In the genomic region with DNA sequence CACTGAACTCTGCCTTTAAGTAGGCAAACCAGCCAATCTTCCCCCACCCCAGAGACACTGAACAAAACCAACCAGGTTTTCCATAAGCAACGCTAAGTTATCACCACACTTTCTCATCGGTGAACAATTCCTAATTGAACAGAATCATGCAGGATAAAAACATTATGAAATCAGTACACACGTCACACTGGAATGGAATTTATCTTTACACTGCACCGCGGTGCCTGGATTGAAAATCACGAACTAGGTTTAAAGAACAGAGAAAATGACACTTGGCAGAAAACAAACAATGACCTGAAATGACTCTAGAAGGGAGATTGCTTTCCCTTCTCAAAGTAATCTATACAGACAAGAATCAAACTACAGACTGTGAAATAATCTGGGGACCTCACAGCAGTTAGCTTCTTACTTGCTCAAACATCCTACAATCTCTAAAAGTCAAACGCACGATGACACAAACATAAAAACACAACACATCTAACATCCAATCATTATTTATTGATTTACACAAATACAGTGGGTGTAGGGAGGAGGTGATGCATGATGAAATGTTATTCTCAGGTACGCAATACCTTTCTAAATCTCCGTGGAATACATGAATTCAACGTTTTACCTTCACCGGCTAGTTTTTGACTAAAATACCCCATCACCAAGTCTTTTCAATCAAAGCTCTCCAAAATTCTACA, we compare ENCODE assay signal across 8 cellular contexts. TPM values are rescaled to one million over a fixed set of nuclear protein-coding genes. Genes with fewer than 3 reads are reported as not detected.
DNase-seq lines count a peak whose midpoint lies in the region; ATAC-seq lines count a peak whose summit lies in the region.

No MANE protein-coding gene starts in this region.

- peak overlapping the region; percentile 81 for H3K4me3 Mint-ChIP-seq in activated CD4-positive, alpha-beta T cell treated with anti-CD3 and anti-CD28 coated beads, Interleukin-2, amount 10 ng/mL, durations not matched to agents 7 days and 5 days
- H3K4me3 Mint-ChIP-seq in activated T-helper 2 cell treated with anti-CD3 and anti-CD28 coated beads, Interferon-gamma antibody, Interleukin-2, Interleukin-4, amounts not matched to agents 10 μg/mL and 5 μg/mL and 100 μg/mL, durations not matched to agents 14 hours and 24 hours and 36 hours (ENCODE audit: low read depth), result peak overlapping the region; percentile 86
- H3K4me3 Mint-ChIP-seq in stimulated activated memory B cell treated with anti-CD40 and anti-IgM and Interleukin-4, amounts not matched to agents 10 μg/mL and 1 μg/mL and 100 μg/mL, for 72 hours, result peak overlapping the region; percentile 98

- H3K4me3 ChIP-seq in iPS-18a (ENCODE audit: low read length), result peak overlapping the region; percentile 78

- no peak for ATAC-seq in stimulated activated memory B cell treated with anti-CD40 and anti-IgM and Interleukin-4, amounts not matched to agents 10 μg/mL and 1 μg/mL and 100 μg/mL, for 72 hours

- H3K9me3 ChIP-seq in iPS-18a (ENCODE audit: control insufficient read depth, low read depth, low read length), result no peaks in the 10 kb centered on the region

- H3K4me1 ChIP-seq in iPS-18a (ENCODE audit: control insufficient read depth, low read depth, low read length), result peaks cover 11% of the 10 kb centered on the region

- intact Hi-C loops in activated T-helper 2 cell treated with anti-CD3 and anti-CD28 coated beads, Interferon-gamma antibody, Interleukin-2, Interleukin-4, amounts not matched to agents 10 μg/mL and 5 μg/mL and 100 μg/mL, durations not matched to agents 14 hours and 24 hours and 36 hours (cut with micrococcal nuclease), result loop anchor here (2.0 to 5.0 kb wide), 2 partner anchors 182 to 242 kb away; no protein-coding TSS in a partner anchor

- no peak overlapping the region for H3K27ac ChIP-seq in iPS-18a (ENCODE audit: low read length)

- DNase-seq in activated CD4-positive, alpha-beta T cell treated with anti-CD3 and anti-CD28 coated beads, Interleukin-2, amount 10 ng/mL, durations not matched to agents 7 days and 5 days, result no peak
- DNase-seq in activated CD4-positive, alpha-beta T cell treated with anti-CD3 and anti-CD28 coated beads for 48 hours, result no peak
- DNase-seq in activated T-helper 2 cell treated with anti-CD3 and anti-CD28 coated beads, Interferon-gamma antibody, Interleukin-2, Interleukin-4, amounts not matched to agents 10 μg/mL and 5 μg/mL and 100 μg/mL, durations not matched to agents 14 hours and 24 hours and 36 hours (ENCODE audit: low spot score), result no peak
- no peak for DNase-seq in DMS153 (lab: John Stamatoyannopoulos, UW)
- DNase-seq in activated gamma-delta T cell treated with Interleukin-2 at 50 U/mL for 16 hours, result no peak
- no peak for DNase-seq in SKM-1 treated with dmso at 0.1 percent for 144 hours (lab: John Stamatoyannopoulos, UW; ENCODE audit: unreplicated experiment)

- peaks cover 9% of the 10 kb centered on the region for H3K27me3 ChIP-seq in iPS-18a (ENCODE audit: control insufficient read depth, insufficient read depth, low read length)

- POLR2A ChIA-PET in activated CD4-positive, alpha-beta T cell treated with anti-CD3 and anti-CD28 coated beads, Interleukin-2, amount 10 ng/mL, durations not matched to agents 7 days and 5 days (lab: Charles Lee), result no interaction called here

- H3K9ac ChIP-seq in iPS-18a (ENCODE audit: low read length), result peak overlapping the region; percentile 83

- no peak overlapping the region for H3K27ac Mint-ChIP-seq in activated CD4-positive, alpha-beta T cell treated with anti-CD3 and anti-CD28 coated beads, Interleukin-2, amount 10 ng/mL, durations not matched to agents 7 days and 5 days
- peak overlapping the region; percentile 82 for H3K27ac Mint-ChIP-seq in activated T-helper 2 cell treated with anti-CD3 and anti-CD28 coated beads, Interferon-gamma antibody, Interleukin-2, Interleukin-4, amounts not matched to agents 10 μg/mL and 5 μg/mL and 100 μg/mL, durations not matched to agents 14 hours and 24 hours and 36 hours
- H3K27ac Mint-ChIP-seq in stimulated activated memory B cell treated with anti-CD40 and anti-IgM and Interleukin-4, amounts not matched to agents 10 μg/mL and 1 μg/mL and 100 μg/mL, for 72 hours, result peak overlapping the region; percentile 94

- H3K36me3 ChIP-seq in iPS-18a (ENCODE audit: control insufficient read depth, low read depth, low read length), result no peaks in the 10 kb centered on the region

- H3K4me1 Mint-ChIP-seq in activated CD4-positive, alpha-beta T cell treated with anti-CD3 and anti-CD28 coated beads, Interleukin-2, amount 10 ng/mL, durations not matched to agents 7 days and 5 days, result peaks cover 23% of the 10 kb centered on the region
- H3K4me1 Mint-ChIP-seq in activated T-helper 2 cell treated with anti-CD3 and anti-CD28 coated beads, Interferon-gamma antibody, Interleukin-2, Interleukin-4, amounts not matched to agents 10 μg/mL and 5 μg/mL and 100 μg/mL, durations not matched to agents 14 hours and 24 hours and 36 hours (ENCODE audit: low read depth), result peaks cover 25% of the 10 kb centered on the region
- H3K4me1 Mint-ChIP-seq in stimulated activated memory B cell treated with anti-CD40 and anti-IgM and Interleukin-4, amounts not matched to agents 10 μg/mL and 1 μg/mL and 100 μg/mL, for 72 hours, result peaks cover 33% of the 10 kb centered on the region

- peaks cover 8% of the 10 kb centered on the region for H3K27me3 Mint-ChIP-seq in activated CD4-positive, alpha-beta T cell treated with anti-CD3 and anti-CD28 coated beads, Interleukin-2, amount 10 ng/mL, durations not matched to agents 7 days and 5 days
- H3K27me3 Mint-ChIP-seq in activated T-helper 2 cell treated with anti-CD3 and anti-CD28 coated beads, Interferon-gamma antibody, Interleukin-2, Interleukin-4, amounts not matched to agents 10 μg/mL and 5 μg/mL and 100 μg/mL, durations not matched to agents 14 hours and 24 hours and 36 hours (ENCODE audit: low read depth), result no peaks in the 10 kb centered on the region
- no peaks in the 10 kb centered on the region for H3K27me3 Mint-ChIP-seq in stimulated activated memory B cell treated with anti-CD40 and anti-IgM and Interleukin-4, amounts not matched to agents 10 μg/mL and 1 μg/mL and 100 μg/mL, for 72 hours

- CTCF ChIA-PET in activated CD4-positive, alpha-beta T cell treated with anti-CD3 and anti-CD28 coated beads, Interleukin-2, amount 10 ng/mL, durations not matched to agents 7 days and 5 days (lab: Charles Lee), result interaction anchor here (0.6 to 1.5 kb wide), 2 partner anchors 21 to 881 kb away, joined by 3 to 4 read pairs; no protein-coding TSS in a partner anchor

- H3K9me3 Mint-ChIP-seq in activated CD4-positive, alpha-beta T cell treated with anti-CD3 and anti-CD28 coated beads, Interleukin-2, amount 10 ng/mL, durations not matched to agents 7 days and 5 days, result no peaks in the 10 kb centered on the region
- no peaks in the 10 kb centered on the region for H3K9me3 Mint-ChIP-seq in activated T-helper 2 cell treated with anti-CD3 and anti-CD28 coated beads, Interferon-gamma antibody, Interleukin-2, Interleukin-4, amounts not matched to agents 10 μg/mL and 5 μg/mL and 100 μg/mL, durations not matched to agents 14 hours and 24 hours and 36 hours
- H3K9me3 Mint-ChIP-seq in stimulated activated memory B cell treated with anti-CD40 and anti-IgM and Interleukin-4, amounts not matched to agents 10 μg/mL and 1 μg/mL and 100 μg/mL, for 72 hours, result no peaks in the 10 kb centered on the region

- peaks cover 12% of the 10 kb centered on the region for H3K36me3 Mint-ChIP-seq in activated CD4-positive, alpha-beta T cell treated with anti-CD3 and anti-CD28 coated beads, Interleukin-2, amount 10 ng/mL, durations not matched to agents 7 days and 5 days (ENCODE audit: low read depth)
- peaks cover 40% of the 10 kb centered on the region for H3K36me3 Mint-ChIP-seq in activated T-helper 2 cell treated with anti-CD3 and anti-CD28 coated beads, Interferon-gamma antibody, Interleukin-2, Interleukin-4, amounts not matched to agents 10 μg/mL and 5 μg/mL and 100 μg/mL, durations not matched to agents 14 hours and 24 hours and 36 hours (ENCODE audit: low read depth)
- H3K36me3 Mint-ChIP-seq in stimulated activated memory B cell treated with anti-CD40 and anti-IgM and Interleukin-4, amounts not matched to agents 10 μg/mL and 1 μg/mL and 100 μg/mL, for 72 hours, result peaks cover 21% of the 10 kb centered on the region

RNA-seq across cellular contexts. Expression of gene EIF4G3, which starts 1.9 kb away (rescaled TPM):
- total RNA-seq in activated CD4-positive, alpha-beta T cell treated with anti-CD3 and anti-CD28 coated beads, Interleukin-2, amount 10 ng/mL, durations not matched to agents 7 days and 5 days, result 10 to 100 TPM; 23.8 to 31.5 TPM
- 64.2 and 66.0 TPM in 2 replicates for total RNA-seq in activated T-helper 2 cell treated with anti-CD3 and anti-CD28 coated beads, Interferon-gamma antibody, Interleukin-2, Interleukin-4, amounts not matched to agents 10 μg/mL and 5 μg/mL and 100 μg/mL, durations not matched to agents 14 hours and 24 hours and 36 hours
